Comparison of ENCODE assay signal across 26 cellular contexts in genomic region chr3:58779934-58780333, GRCh38.
"Had no signal": no experiment of that assay in that cellular context is flagged by ENCODE, and none has a peak within 500 bp of the region (broad histone marks: within the 10 kb centered on the region; RNA-seq: fewer than 3 reads in every experiment).

No MANE protein-coding gene starts in this region.

- DNase-seq: colonic mucosa; effector memory CD4-positive, alpha-beta T cell; mucosa of descending colon; naive B cell; nucleus accumbens; stimulated activated CD4-positive, alpha-beta T cell treated with anti-CD3 and anti-CD28 coated beads, Interleukin-12 subunit alpha, Interleukin-12 subunit beta, amount 100 ng/mL, for 4 hours; stimulated activated CD4-positive, alpha-beta T cell treated with anti-CD3 and anti-CD28 coated beads, Interleukin-1b, Interleukin-23, amount 100 ng/mL, for 48 hours; stimulated activated CD4-positive, alpha-beta T cell treated with anti-CD3 and anti-CD28 coated beads, Interleukin-4, amount 100 ng/mL, for 1 hour; stimulated activated CD8-positive, alpha-beta memory T cell treated with anti-CD3 and anti-CD28 coated beads, Interleukin-4, amount 100 ng/mL, for 48 hours; stimulated activated naive CD4-positive, alpha-beta T cell; stimulated activated naive CD8-positive, alpha-beta T cell treated with anti-CD3 and anti-CD28 coated beads, Interleukin-15, amount 100 ng/mL, for 72 hours; transverse colon; upper lobe of right lung; uterus had no signal

- H3K36me3 ChIP-seq: colonic mucosa, neural progenitor cell, prostate gland, right atrium auricular region, suprapubic skin, transverse colon, upper lobe of right lung, uterus had no signal

- H3K9ac ChIP-seq: neural progenitor cell had no signal

- H3K27ac Mint-ChIP-seq: dendritic cell treated with granulocyte-macrophage colony-stimulating factor and Interleukin-4, amounts not matched to agents 40 ng/mL and 50 ng/mL, for 4 days; memory B cell; mesothelial cell of epicardium; naive B cell; nephron; neural progenitor cell; stimulated activated naive CD8-positive, alpha-beta T cell treated with anti-CD3 and anti-CD28 coated beads, Interleukin-15, amount 100 ng/mL, for 72 hours had no signal

- H3K27me3 Mint-ChIP-seq: dendritic cell treated with granulocyte-macrophage colony-stimulating factor and Interleukin-4, amounts not matched to agents 40 ng/mL and 50 ng/mL, for 4 days; memory B cell; stimulated activated naive CD8-positive, alpha-beta T cell treated with anti-CD3 and anti-CD28 coated beads, Interleukin-15, amount 100 ng/mL, for 72 hours had no signal

- H2AFZ ChIP-seq: neural progenitor cell had no signal

- ATAC-seq: left lobe of liver; mucosa of descending colon; sciatic nerve; stimulated activated naive CD8-positive, alpha-beta T cell treated with anti-CD3 and anti-CD28 coated beads, Interleukin-15, amount 100 ng/mL, for 72 hours; upper lobe of right lung had no signal

- H3K4me3 ChIP-seq: colonic mucosa, lung, mucosa of descending colon, neural progenitor cell, prostate gland, right atrium auricular region, smooth muscle cell, suprapubic skin, transverse colon, upper lobe of right lung, uterus had no signal

- H3K4me1 ChIP-seq: colonic mucosa, neural progenitor cell, prostate gland, right atrium auricular region, suprapubic skin, upper lobe of right lung, uterus had no signal

- H3K4me1 Mint-ChIP-seq: memory B cell; mesothelial cell of epicardium; naive B cell; nephron; neural progenitor cell; stimulated activated naive CD8-positive, alpha-beta T cell treated with anti-CD3 and anti-CD28 coated beads, Interleukin-15, amount 100 ng/mL, for 72 hours had no signal

- H3K4me3 Mint-ChIP-seq: dendritic cell treated with granulocyte-macrophage colony-stimulating factor and Interleukin-4, amounts not matched to agents 40 ng/mL and 50 ng/mL, for 4 days; memory B cell; mesothelial cell of epicardium; naive B cell; nephron; neural progenitor cell; stimulated activated naive CD8-positive, alpha-beta T cell treated with anti-CD3 and anti-CD28 coated beads, Interleukin-15, amount 100 ng/mL, for 72 hours had no signal

- H3K36me3 Mint-ChIP-seq: memory B cell had no signal

- H3K27ac ChIP-seq: colonic mucosa, neural progenitor cell, prostate gland, right atrium auricular region, suprapubic skin, transverse colon, upper lobe of right lung, uterus had no signal

- H3K9me3 ChIP-seq: colonic mucosa, prostate gland, uterus had no signal

- H3K4me2 ChIP-seq: neural progenitor cell, smooth muscle cell had no signal

- H3K27me3 ChIP-seq: colonic mucosa, neural progenitor cell, right atrium auricular region, suprapubic skin, transverse colon, upper lobe of right lung, uterus had no signal
